ENCODE assay signal across 18 cellular contexts in genomic region chr2:38516122-38516521, GRCh38.
DNase-seq lines count a peak whose midpoint lies in the region; ATAC-seq and TF ChIP-seq lines count a peak whose summit lies in the region.
"Had no signal": no experiment of that assay in that cellular context is flagged by ENCODE, and none has a peak within 500 bp of the region (broad histone marks: within the 10 kb centered on the region; RNA-seq: fewer than 3 reads in every experiment).

No MANE protein-coding gene starts in this region.

- H3K23ac ChIP-seq in mesenchymal stem cell (ENCODE audit: low read length in 2 of 2) = no peak overlapping the region

- no peak overlapping the region for H2BK120ac ChIP-seq in mesenchymal stem cell (ENCODE audit: low read depth, low read length)

- H4K91ac ChIP-seq in mesenchymal stem cell (ENCODE audit: low read length) = no peak overlapping the region

- H2AFZ ChIP-seq in mesenchymal stem cell (ENCODE audit: low read depth, low read length) = no peak overlapping the region
- H2AFZ ChIP-seq: neural progenitor cell had no signal

- H3K79me1 ChIP-seq in mesenchymal stem cell (replicated peaks; ENCODE audit: low read length, poor library complexity, severe bottlenecking) = no peaks in the 10 kb centered on the region

- H3K4me1 ChIP-seq in mesenchymal stem cell (ENCODE audit: control insufficient read depth, insufficient read depth, low read depth, low read length) = no peaks in the 10 kb centered on the region
- peaks cover 9% of the 10 kb centered on the region for H3K4me1 ChIP-seq in skeletal muscle satellite cell (ENCODE audit: control insufficient read depth, insufficient read depth, low read length)
- H3K4me1 ChIP-seq in vagina = no peaks in the 10 kb centered on the region
- H3K4me1 ChIP-seq: neural progenitor cell had no signal

- no peak overlapping the region for H4K8ac ChIP-seq in mesenchymal stem cell (ENCODE audit: low read length)

- no peak overlapping the region for H2AK5ac ChIP-seq in mesenchymal stem cell (ENCODE audit: low read length, severe bottlenecking)

- TF ChIP-seq POLR2A in vagina (IDR thresholded peaks at IDR 0.05) = no peak

- intact Hi-C loops in vagina (cut with DNase I) (no loop called here), Right ventricle myocardium superior (cut with DNase I) (no loop called here)

- H3K27me3 ChIP-seq in mesenchymal stem cell (ENCODE audit: control insufficient read depth in 1 of 2, insufficient read depth in 1 of 2, low read length in 2 of 2) (no peaks in the 10 kb centered on the region), skeletal muscle satellite cell (ENCODE audit: control insufficient read depth, insufficient read depth, low read length) (peaks cover 13% of the 10 kb centered on the region), vagina (no peaks in the 10 kb centered on the region)
- H3K27me3 ChIP-seq: neural progenitor cell had no signal

- no peak overlapping the region for H3K4ac ChIP-seq in mesenchymal stem cell (ENCODE audit: low read depth in 1 of 2, low read length in 2 of 2)

- H3K9ac ChIP-seq in mesenchymal stem cell (ENCODE audit: low read length) (peak overlapping the region; percentile 79), skeletal muscle satellite cell (ENCODE audit: low read depth, low read length) (no peak overlapping the region)
- H3K9ac ChIP-seq: neural progenitor cell had no signal

- no peak overlapping the region for H3K18ac ChIP-seq in mesenchymal stem cell (ENCODE audit: low read depth in 1 of 2, low read length in 2 of 2)

- 85% methylated on average over 2 of the region's 3 CpGs for WGBS in mesenchymal stem cell

- no peak overlapping the region for H2BK12ac ChIP-seq in mesenchymal stem cell (ENCODE audit: low read length in 2 of 2)

- no peak for DNase-seq in epithelial cell of prostate (ENCODE audit: low read depth, low spot score)
- DNase-seq in mesenchymal stem cell = no peak
- no peak for DNase-seq in vagina (ENCODE audit: extremely low spot score in 2 of 2)
- DNase-seq in Right ventricle myocardium superior = no peak
- DNase-seq in NCI-H774 (lab: John Stamatoyannopoulos, UW) = no peak
- DNase-seq: activated CD4-positive, alpha-beta memory T cell treated with anti-CD3 and anti-CD28 coated beads for 36 hours; activated CD4-positive, CD25-positive, alpha-beta regulatory T cell; CD4-positive, CD25-positive, alpha-beta regulatory T cell; immature natural killer cell; mucosa of descending colon; NCI-H1105; NCI-H2029 treated with DMSO at 0.1 percent for 48 hours; NCI-H345; NCI-H748 treated with DMSO at 0.1 percent for 48 hours had no signal

- no peak overlapping the region for H2BK15ac ChIP-seq in mesenchymal stem cell (ENCODE audit: low read depth, poor library complexity, severe bottlenecking)

- ATAC-seq in Right ventricle myocardium superior (ENCODE audit: poor library complexity) = no peak
- ATAC-seq in GM21515 (IDR thresholded peaks at IDR 0.05; ENCODE audit: unreplicated experiment) = no peak
- ATAC-seq: activated T-helper 17 cell treated with anti-CD3 and anti-CD28 coated beads, Interleukin-2, amount 50 U/mL, for 72 hours had no signal

- H3K27ac ChIP-seq in epithelial cell of prostate (peak overlapping the region; percentile 83), mesenchymal stem cell (ENCODE audit: low read length, poor library complexity, severe bottlenecking) (no peak overlapping the region), vagina (peak overlapping the region; percentile 83)
- H3K27ac ChIP-seq: neural progenitor cell had no signal

- H3K4me2 ChIP-seq in mesenchymal stem cell (ENCODE audit: low read length, poor library complexity, severe bottlenecking) (no peak overlapping the region), skeletal muscle satellite cell (ENCODE audit: low read length) (peak overlapping the region; percentile 77)
- H3K4me2 ChIP-seq: neural progenitor cell had no signal

- H3K14ac ChIP-seq in mesenchymal stem cell (ENCODE audit: low read length in 2 of 2) = no peak overlapping the region

- H2BK5ac ChIP-seq in mesenchymal stem cell (ENCODE audit: low read depth, low read length, poor library complexity, severe bottlenecking) = no peak overlapping the region

- H3K36me3 ChIP-seq in mesenchymal stem cell (ENCODE audit: control insufficient read depth in 1 of 2, insufficient read depth in 2 of 2, low read depth in 1 of 2, low read length in 2 of 2) (no peaks in the 10 kb centered on the region), skeletal muscle satellite cell (ENCODE audit: insufficient read depth, low read length) (no peaks in the 10 kb centered on the region), vagina (no peaks in the 10 kb centered on the region)
- H3K36me3 ChIP-seq: neural progenitor cell had no signal

- H3K4me3 ChIP-seq in mesenchymal stem cell (ENCODE audit: insufficient read depth in 1 of 2, low read depth in 1 of 2, low read length in 2 of 2) = peak overlapping the region in 1 of 2 experiments; percentile 57
- no peak overlapping the region for H3K4me3 ChIP-seq in skeletal muscle satellite cell (ENCODE audit: low read length)
- peak overlapping the region; percentile 35 to 36 for H3K4me3 ChIP-seq in vagina
- H3K4me3 ChIP-seq: mucosa of descending colon, neural progenitor cell had no signal

- TF ChIP-seq CTCF in vagina (IDR thresholded peaks at IDR 0.05) = no peak

- H3K9me3 ChIP-seq in mesenchymal stem cell (ENCODE audit: control insufficient read depth, low read length) = no peaks in the 10 kb centered on the region
- H3K9me3 ChIP-seq in skeletal muscle satellite cell (replicated peaks; ENCODE audit: low read length) = no peaks in the 10 kb centered on the region
- no peaks in the 10 kb centered on the region for H3K9me3 ChIP-seq in vagina
- H3K9me3 ChIP-seq: mucosa of descending colon had no signal
